1 cellular context compared by ENCODE assay signal in genomic region chr6:111709615-111710398, GRCh38.
TF ChIP-seq lines count a peak whose summit lies in the region.

No MANE protein-coding gene starts in this region.

TF ChIP-seq in GM12878, 131 proteins besides CTCF, POLR2A, EP300 and RAD21 (continued from another document):
- TF ChIP-seq SKIL (IDR thresholded peaks at IDR 0.05; ENCODE audit: low read depth, poor library complexity, severe bottlenecking) (peak; percentile 39), NFIC (IDR thresholded peaks at IDR 0.05; ENCODE audit: low read depth, low read length) (0 out of 2 replicates have a peak, but pooled peaks have one; percentile 34)
